ENCODE assay signal across 10 cellular contexts in genomic region chr12:89172224-89172623, GRCh38.
"Had no signal": no experiment of that assay in that cellular context is flagged by ENCODE, and none has a peak within 500 bp of the region (broad histone marks: within the 10 kb centered on the region; RNA-seq: fewer than 3 reads in every experiment).

No MANE protein-coding gene starts in this region.

- H3K4me2 ChIP-seq: KMS-11 had no signal

- H3K4me3 ChIP-seq: GM23248 had no signal

- H3K27ac ChIP-seq: GM23248, KMS-11 had no signal

- ATAC-seq: HepG2 had no signal

- DNase-seq: GM23248, GOT3, H9, HCEC 1CT, HFFc6, Karpas-422, KBM-7 had no signal

- H2AFZ ChIP-seq: GM23248 had no signal

- H3K9ac ChIP-seq: GM23248, KMS-11 had no signal

- FAIRE-seq: H54, HepG2 had no signal
